8 cellular contexts compared by ENCODE assay signal in the genomic region with DNA sequence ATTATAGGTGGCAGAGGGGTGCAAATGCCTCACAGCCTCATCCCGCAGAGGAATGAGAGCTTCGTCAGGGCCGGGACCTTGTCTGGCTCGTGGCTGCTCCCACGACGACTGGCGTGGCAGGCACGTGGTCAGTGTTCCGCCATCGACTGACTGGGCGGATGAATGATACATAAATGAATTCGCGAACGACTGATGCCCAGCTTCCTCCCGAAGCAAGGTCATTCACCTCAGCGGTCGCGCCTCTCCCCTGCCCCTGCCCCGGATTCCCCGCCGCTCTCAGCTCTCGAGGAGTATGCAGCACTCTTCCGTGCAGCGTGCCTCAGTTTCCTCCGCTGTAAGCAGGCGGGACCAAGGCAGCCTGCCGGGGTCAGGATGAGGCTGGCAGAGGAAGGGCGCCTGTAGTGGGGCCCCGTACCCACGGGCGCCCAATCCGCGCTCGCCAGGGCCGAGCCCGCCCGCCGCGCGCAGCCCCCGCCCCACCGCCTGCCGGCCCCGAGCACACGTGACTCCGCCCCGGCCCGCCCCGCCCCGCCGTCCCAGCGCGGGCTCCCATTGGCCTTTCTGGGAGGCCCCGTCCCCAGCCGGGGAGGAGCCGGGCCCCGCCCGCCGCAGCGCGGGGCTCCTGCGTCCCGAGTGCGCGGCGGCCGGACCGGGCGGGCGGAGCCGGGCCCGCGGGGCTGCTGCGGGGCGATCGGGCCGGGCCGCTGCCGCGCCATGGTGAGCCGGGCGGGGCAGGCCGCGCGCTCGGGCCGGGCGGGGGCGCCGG. TPM values are rescaled to one million over a fixed set of nuclear protein-coding genes. Genes with fewer than 3 reads are reported as not detected.
A peak's percentile ranks its signal among the peaks of the same experiment; 100 is the strongest.
DNase-seq lines count a peak whose midpoint lies in the region; ATAC-seq and TF ChIP-seq lines count a peak whose summit lies in the region.

A gene (plus strand): TSS at position 632 of the 766 bp plus-strand sequence. CDS start 7,605 bp downstream, outside the sequence.

- TF ChIP-seq CTCF in choroid plexus epithelial cell (conservative IDR thresholded peaks at IDR 0.05; ENCODE audit: low read depth, low read length), result no peak

- peak; percentile 79 to 87 for DNase-seq in NCI-H2081 (lab: John Stamatoyannopoulos, UW)
- no peak for DNase-seq in NCI-H2081 treated with DMSO at 0.1 percent for 48 hours (lab: John Stamatoyannopoulos, UW)
- peak; percentile 31 for DNase-seq in NCI-H345 treated with DMSO at 0.1 percent for 48 hours (lab: John Stamatoyannopoulos, UW; ENCODE audit: unreplicated experiment)
- peak; percentile 93 for DNase-seq in activated CD4-positive, alpha-beta T cell treated with anti-CD3 and anti-CD28 coated beads for 36 hours
- peak; percentile 83 for DNase-seq in choroid plexus epithelial cell (ENCODE audit: low read depth)
- peak; percentile 54 to 79 for DNase-seq in stimulated activated CD4-positive, alpha-beta T cell treated with anti-CD3 and anti-CD28 coated beads, Interleukin-1b, Interleukin-23, amount 100 ng/mL, for 1 hour (ENCODE audit: low read depth in 2 of 2)

- intact Hi-C loops in activated CD4-positive, alpha-beta T cell treated with anti-CD3 and anti-CD28 coated beads for 36 hours (cut with DNase I, micrococcal nuclease), result loop anchor here in 1 of 2 experiments (1.0 to 2.0 kb wide), 9 partner anchors 74 to 725 kb away; a partner anchor contains a TSS

- POLR2A ChIA-PET in activated CD4-positive, alpha-beta T cell treated with anti-CD3 and anti-CD28 coated beads for 36 hours (lab: Charles Lee), result no interaction called here

- peak within 1 kb of the TSS; percentile 72 for H3K4me3 Mint-ChIP-seq in activated CD4-positive, alpha-beta T cell treated with anti-CD3 and anti-CD28 coated beads for 36 hours

- peak within 1 kb of the TSS; percentile 73 for H3K4me3 ChIP-seq in choroid plexus epithelial cell (ENCODE audit: low read depth, low read length)

- H3K9me3 Mint-ChIP-seq in activated CD4-positive, alpha-beta T cell treated with anti-CD3 and anti-CD28 coated beads for 36 hours (ENCODE audit: low read depth), result no peaks in the 10 kb centered on the region

- H3K27me3 ChIP-seq in layer of hippocampus (ENCODE audit: control insufficient read depth, insufficient read depth, low read length), result no peaks in the 10 kb centered on the region

- H3K36me3 Mint-ChIP-seq in activated CD4-positive, alpha-beta T cell treated with anti-CD3 and anti-CD28 coated beads for 36 hours (ENCODE audit: low read depth), result no peaks in the 10 kb centered on the region

- H3K27ac Mint-ChIP-seq in activated CD4-positive, alpha-beta T cell treated with anti-CD3 and anti-CD28 coated beads for 36 hours, result no peak within 1 kb of the TSS

- H3K4me1 Mint-ChIP-seq in activated CD4-positive, alpha-beta T cell treated with anti-CD3 and anti-CD28 coated beads for 36 hours, result peaks cover 73% of the 10 kb centered on the region

- peak; percentile 62 for ATAC-seq in HG03025 (IDR thresholded peaks at IDR 0.05; ENCODE audit: low FRiP score, unreplicated experiment)
- peak; percentile 90 for ATAC-seq in activated CD4-positive, alpha-beta T cell treated with anti-CD3 and anti-CD28 coated beads for 36 hours

- H3K27me3 Mint-ChIP-seq in activated CD4-positive, alpha-beta T cell treated with anti-CD3 and anti-CD28 coated beads for 36 hours, result no peaks in the 10 kb centered on the region

- CTCF ChIA-PET in activated CD4-positive, alpha-beta T cell treated with anti-CD3 and anti-CD28 coated beads for 36 hours (lab: Charles Lee), result interaction anchor here (0.6 to 1.6 kb wide), 3 partner anchors 12 to 263 kb away, joined by 3 to 9 read pairs (median 4); no protein-coding TSS in a partner anchor

- peak within 1 kb of the TSS; percentile 73 for H3K27ac ChIP-seq in layer of hippocampus (ENCODE audit: low read depth, low read length)

RNA-seq across cellular contexts. Expression of the gene that starts here (rescaled TPM):
- total RNA-seq in activated CD4-positive, alpha-beta T cell treated with anti-CD3 and anti-CD28 coated beads for 36 hours, result 1 to 10 TPM; 6.0 to 7.2 TPM
